Comparison of ENCODE assay signal across 8 cellular contexts in genomic region chr14:22766457-22767322, GRCh38. TPM values are rescaled to one million over a fixed set of nuclear protein-coding genes. Genes with fewer than 3 reads are reported as not detected.
DNase-seq lines count a peak whose midpoint lies in the region; ATAC-seq and TF ChIP-seq lines count a peak whose summit lies in the region.

OXA1L (plus strand) TSS chr14:22766688; CDS start chr14:22766702, 14 bp downstream.

- H3K9ac ChIP-seq in NT2/D1 (ENCODE audit: insufficient read length, low read depth) (peak within 1 kb of the TSS; percentile 97), endodermal cell (ENCODE audit: extremely low read depth, low read length, poor library complexity, severe bottlenecking) (peak within 1 kb of the TSS; percentile 91), mesendoderm (ENCODE audit: low read length) (peak within 1 kb of the TSS; percentile 92)

- H3K27ac Mint-ChIP-seq in CD8-positive, alpha-beta memory T cell, result peak within 1 kb of the TSS; percentile 81 to 99 (median 98)
- peak within 1 kb of the TSS; percentile 97 for H3K27ac Mint-ChIP-seq in activated CD8-positive, alpha-beta memory T cell treated with anti-CD3 and anti-CD28 coated beads, Interleukin-2, amount 10 ng/mL, durations not matched to agents 7 days and 5 days
- H3K27ac Mint-ChIP-seq in endodermal cell, result peak within 1 kb of the TSS; percentile 98

- H3K4me3 Mint-ChIP-seq in CD8-positive, alpha-beta memory T cell, result peak within 1 kb of the TSS; percentile 92 to 98 (median 96)
- peak within 1 kb of the TSS; percentile 86 for H3K4me3 Mint-ChIP-seq in activated CD8-positive, alpha-beta memory T cell treated with anti-CD3 and anti-CD28 coated beads, Interleukin-2, amount 10 ng/mL, durations not matched to agents 7 days and 5 days
- peak within 1 kb of the TSS; percentile 93 for H3K4me3 Mint-ChIP-seq in endodermal cell

- no peaks in the 10 kb centered on the region for H3K9me3 ChIP-seq in CD8-positive, alpha-beta memory T cell (ENCODE audit: low read length)
- H3K9me3 ChIP-seq in NT2/D1 (ENCODE audit: insufficient read depth, low read length) (peaks cover 5% of the 10 kb centered on the region; the same call in 1 of the 2 replicates), endodermal cell (ENCODE audit: control insufficient read depth, low read length) (peaks cover 8% of the 10 kb centered on the region)

- peak; percentile 93 to 99 (median 96) for DNase-seq in CD8-positive, alpha-beta memory T cell
- DNase-seq in GM20000 (ENCODE audit: low spot score) (peak; percentile 86), HUDEP-2 (lab: John Stamatoyannopoulos, UW; ENCODE audit: unreplicated experiment in 76 of 76) (peak; percentile 23 to 98 (median 93)), NT2/D1 (ENCODE audit: low read depth, low spot score) (peak; percentile 85), endodermal cell (peak; percentile 97), mesendoderm (peak; percentile 98)
- peak; percentile 98 for DNase-seq in activated CD8-positive, alpha-beta memory T cell treated with anti-CD3 and anti-CD28 coated beads, Interleukin-2, amount 10 ng/mL, durations not matched to agents 7 days and 5 days
- peak; percentile 91 for DNase-seq in stimulated activated CD8-positive, alpha-beta memory T cell treated with anti-CD3 and anti-CD28 coated beads, Interleukin-15, amount 100 ng/mL, for 1 hour (ENCODE audit: low read depth)

- peak within 1 kb of the TSS; percentile 94 for H3K56ac ChIP-seq in mesendoderm (ENCODE audit: low read length)

- peak within 1 kb of the TSS; percentile 51 for H3K18ac ChIP-seq in mesendoderm (ENCODE audit: low read length)

- peak within 1 kb of the TSS; percentile 83 for H2BK5ac ChIP-seq in mesendoderm (ENCODE audit: low read length)

- H2AK5ac ChIP-seq in mesendoderm (ENCODE audit: low read length), result peak within 1 kb of the TSS; percentile 70

- peaks cover 21% of the 10 kb centered on the region for H3K4me1 ChIP-seq in CD8-positive, alpha-beta memory T cell (ENCODE audit: insufficient read depth, low read length)
- H3K4me1 ChIP-seq in NT2/D1 (ENCODE audit: insufficient read depth, insufficient read length), result no peaks in the 10 kb centered on the region
- no peaks in the 10 kb centered on the region for H3K4me1 ChIP-seq in endodermal cell (ENCODE audit: control insufficient read depth, insufficient read depth, low read length)
- peaks cover 3% of the 10 kb centered on the region for H3K4me1 ChIP-seq in mesendoderm (ENCODE audit: control insufficient read depth, low read depth, low read length)

- peaks cover 0 to 1% of the 10 kb centered on the region in 2 donors for H3K27me3 Mint-ChIP-seq in CD8-positive, alpha-beta memory T cell
- no peaks in the 10 kb centered on the region for H3K27me3 Mint-ChIP-seq in activated CD8-positive, alpha-beta memory T cell treated with anti-CD3 and anti-CD28 coated beads, Interleukin-2, amount 10 ng/mL, durations not matched to agents 7 days and 5 days
- H3K27me3 Mint-ChIP-seq in endodermal cell (ENCODE audit: insufficient read depth), result no peaks in the 10 kb centered on the region

- peak within 1 kb of the TSS; percentile 90 for H3K4ac ChIP-seq in mesendoderm (ENCODE audit: low read depth, low read length)

- H3K27ac ChIP-seq in CD8-positive, alpha-beta memory T cell (ENCODE audit: low read depth, low read length), result peak within 1 kb of the TSS; percentile 77
- H3K27ac ChIP-seq in endodermal cell (ENCODE audit: low read depth, low read length), result peak within 1 kb of the TSS; percentile 78
- peak within 1 kb of the TSS; percentile 58 for H3K27ac ChIP-seq in mesendoderm (ENCODE audit: low read depth, low read length)

- no peak within 1 kb of the TSS for H3K23ac ChIP-seq in mesendoderm (ENCODE audit: low read length)

- H3K4me1 Mint-ChIP-seq in CD8-positive, alpha-beta memory T cell, result peaks cover 32 to 40% (median 39%) of the 10 kb centered on the region in 3 donors
- peaks cover 35% of the 10 kb centered on the region for H3K4me1 Mint-ChIP-seq in activated CD8-positive, alpha-beta memory T cell treated with anti-CD3 and anti-CD28 coated beads, Interleukin-2, amount 10 ng/mL, durations not matched to agents 7 days and 5 days
- H3K4me1 Mint-ChIP-seq in endodermal cell, result peaks cover 15% of the 10 kb centered on the region

- peaks cover 3% of the 10 kb centered on the region for H3K79me1 ChIP-seq in mesendoderm (ENCODE audit: low read length)

- 0 to 1% methylated on average over 34 to 56 of the region's 56 CpGs for WGBS in endodermal cell (ENCODE audit: insufficient coverage in 1 of 2, insufficient read length in 1 of 2), 2 experiments
- no CpG with 5 or more reads among the region's 56 CpGs for WGBS in mesendoderm (ENCODE audit: extremely low coverage, insufficient coverage, low lambda C conversion rate)

- POLR2A ChIA-PET in CD8-positive, alpha-beta memory T cell (lab: Charles Lee), result interaction anchor here (0.5 to 1.7 kb wide), 17 partner anchors 41 to 1341 kb away, joined by 3 to 11 read pairs (median 4); partner anchors contain the start of genes ACIN1, C14orf119, DAD1 and METTL3

- peak within 1 kb of the TSS; percentile 71 for H3K4me3 ChIP-seq in CD8-positive, alpha-beta memory T cell (ENCODE audit: low read length)
- H3K4me3 ChIP-seq in NT2/D1 (ENCODE audit: insufficient read length, low read depth) (peak within 1 kb of the TSS; percentile 97), endodermal cell (ENCODE audit: low read length) (peak within 1 kb of the TSS; percentile 94), mesendoderm (ENCODE audit: low read length) (peak within 1 kb of the TSS; percentile 94)

- H3K36me3 Mint-ChIP-seq in CD8-positive, alpha-beta memory T cell, result peaks cover 21 to 49% (median 24%) of the 10 kb centered on the region in 3 donors
- H3K36me3 Mint-ChIP-seq in activated CD8-positive, alpha-beta memory T cell treated with anti-CD3 and anti-CD28 coated beads, Interleukin-2, amount 10 ng/mL, durations not matched to agents 7 days and 5 days, result peaks cover 53% of the 10 kb centered on the region
- peaks cover 35% of the 10 kb centered on the region for H3K36me3 Mint-ChIP-seq in endodermal cell (ENCODE audit: low read depth)

- no peak within 1 kb of the TSS for H2BK15ac ChIP-seq in mesendoderm (replicated peaks; ENCODE audit: low read depth)

- H3K27me3 ChIP-seq in CD8-positive, alpha-beta memory T cell (ENCODE audit: insufficient read depth, low read length, poor library complexity, severe bottlenecking), result no peaks in the 10 kb centered on the region
- H3K27me3 ChIP-seq in NT2/D1 (ENCODE audit: insufficient read depth, insufficient read length) (no peaks in the 10 kb centered on the region), endodermal cell (ENCODE audit: control insufficient read depth, insufficient read depth, low read length, poor library complexity, severe bottlenecking) (no peaks in the 10 kb centered on the region), mesendoderm (ENCODE audit: insufficient read depth, low read length, poor library complexity) (no peaks in the 10 kb centered on the region)

- H3K79me2 ChIP-seq in mesendoderm (ENCODE audit: control insufficient read depth, insufficient read depth, low read length), result peaks cover 16% of the 10 kb centered on the region

- TF ChIP-seq CTCF in GM20000 (IDR thresholded peaks at IDR 0.05; ENCODE audit: extremely low read depth, missing control alignments) (no peak), endodermal cell (conservative IDR thresholded peaks at IDR 0.05) (no peak)

- H4K5ac ChIP-seq in mesendoderm (ENCODE audit: low read length), result peak within 1 kb of the TSS; percentile 98

- H3K9me3 Mint-ChIP-seq in CD8-positive, alpha-beta memory T cell, result peaks cover 0 to 10% (median 4%) of the 10 kb centered on the region in 5 donors
- H3K9me3 Mint-ChIP-seq in activated CD8-positive, alpha-beta memory T cell treated with anti-CD3 and anti-CD28 coated beads, Interleukin-2, amount 10 ng/mL, durations not matched to agents 7 days and 5 days (ENCODE audit: low read depth), result no peaks in the 10 kb centered on the region
- peaks cover 2% of the 10 kb centered on the region for H3K9me3 Mint-ChIP-seq in endodermal cell

- CTCF ChIA-PET in CD8-positive, alpha-beta memory T cell (lab: Charles Lee), result interaction anchor here (0.7 to 1.9 kb wide), 8 partner anchors 54 to 210 kb away, joined by 3 to 12 read pairs (median 4); partner anchors contain the start of gene ABHD4
- CTCF ChIA-PET in activated CD8-positive, alpha-beta memory T cell treated with anti-CD3 and anti-CD28 coated beads, Interleukin-2, amount 10 ng/mL, durations not matched to agents 7 days and 5 days (lab: Charles Lee), result interaction anchor here (0.6 to 4.0 kb wide), 17 partner anchors 39 to 1256 kb away, joined by 3 to 25 read pairs (median 4); partner anchors contain the start of genes ABHD4, DAD1, HAUS4 and LRP10

- H2BK120ac ChIP-seq in mesendoderm (ENCODE audit: low read depth, low read length), result peak within 1 kb of the TSS; percentile 70

- H3K36me3 ChIP-seq in CD8-positive, alpha-beta memory T cell (ENCODE audit: insufficient read depth, low read length), result peaks cover 27% of the 10 kb centered on the region
- H3K36me3 ChIP-seq in NT2/D1 (ENCODE audit: insufficient read depth, insufficient read length, low read length) (peaks cover 44% of the 10 kb centered on the region), endodermal cell (ENCODE audit: control insufficient read depth, insufficient read depth, low read length) (peaks cover 36% of the 10 kb centered on the region), mesendoderm (ENCODE audit: control insufficient read depth, insufficient read depth, low read length) (peaks cover 15% of the 10 kb centered on the region)

- ATAC-seq in activated CD8-positive, alpha-beta memory T cell treated with anti-CD3 and anti-CD28 coated beads, Interleukin-2, amount 10 ng/mL, durations not matched to agents 7 days and 5 days, result peak; percentile 92

- peak within 1 kb of the TSS; percentile 54 for H3K4me2 ChIP-seq in mesendoderm (ENCODE audit: low read length)

- H4K8ac ChIP-seq in mesendoderm (ENCODE audit: low read depth, low read length), result no peak within 1 kb of the TSS

RNA-seq across cellular contexts. Expression of gene OXA1L, which starts in this region (rescaled TPM):
- 100 to 1,000 TPM; 126 to 128 TPM for total RNA-seq in CD8-positive, alpha-beta memory T cell
- polyA plus RNA-seq in CD8-positive, alpha-beta memory T cell, result 57.3 TPM
- total RNA-seq in activated CD8-positive, alpha-beta memory T cell treated with anti-CD3 and anti-CD28 coated beads, Interleukin-2, amount 10 ng/mL, durations not matched to agents 7 days and 5 days, result 100 to 1,000 TPM; 106 to 133 TPM
- 100 to 1,000 TPM; 114 TPM for total RNA-seq in endodermal cell
- 126 TPM for polyA plus RNA-seq in endodermal cell (2013, experiment 1 of 2)
- 96.0 TPM for polyA plus RNA-seq in endodermal cell (2013, experiment 2 of 2)
- 117 TPM for polyA plus RNA-seq in mesendoderm (2013, experiment 1 of 2)
- polyA plus RNA-seq in mesendoderm (2013, experiment 2 of 2), result 118 TPM

Comparison
In these comparisons a context has a peak if more than half of its experiments do, and no peak if none do; other contexts are left out.
1. Peak in every context shown above with its lines: DNase-seq, ATAC-seq, H3K4me3 ChIP-seq and H3K27ac ChIP-seq.